ENCODE assay signal across 1 cellular context in the genomic region with DNA sequence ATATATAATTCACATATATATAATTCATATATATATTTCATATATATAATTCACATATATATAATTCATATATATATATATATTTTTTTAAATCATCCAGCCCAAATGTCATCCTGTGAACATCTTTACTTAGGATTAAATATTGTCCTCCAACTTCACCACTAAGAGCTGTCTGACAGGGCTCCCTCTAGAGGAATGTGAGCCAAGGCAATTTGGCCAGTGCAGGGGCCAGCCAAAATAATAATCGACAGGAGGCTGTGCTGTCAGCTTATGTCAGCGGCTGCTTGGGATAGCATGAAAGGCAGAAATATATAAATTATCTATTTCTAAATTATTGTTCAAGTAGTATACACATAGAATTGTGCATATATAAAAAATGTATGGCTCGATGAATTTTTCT.
TF ChIP-seq lines count a peak whose summit lies in the region.

No MANE protein-coding gene starts in this region.

TF ChIP-seq in H1, 55 proteins besides CTCF, POLR2A, EP300 and RAD21:
- 0 out of 2 replicates have a peak, but pooled peaks have one; percentile 35 for TF ChIP-seq TEAD4 (IDR thresholded peaks at IDR 0.05; ENCODE audit: low read depth, low read length)
- no peak for TF ChIP-seq SP2 (IDR thresholded peaks at IDR 0.05; ENCODE audit: low read length)
TF ChIP-seq in H1: peak in this region for 1.
